In the genomic region with DNA sequence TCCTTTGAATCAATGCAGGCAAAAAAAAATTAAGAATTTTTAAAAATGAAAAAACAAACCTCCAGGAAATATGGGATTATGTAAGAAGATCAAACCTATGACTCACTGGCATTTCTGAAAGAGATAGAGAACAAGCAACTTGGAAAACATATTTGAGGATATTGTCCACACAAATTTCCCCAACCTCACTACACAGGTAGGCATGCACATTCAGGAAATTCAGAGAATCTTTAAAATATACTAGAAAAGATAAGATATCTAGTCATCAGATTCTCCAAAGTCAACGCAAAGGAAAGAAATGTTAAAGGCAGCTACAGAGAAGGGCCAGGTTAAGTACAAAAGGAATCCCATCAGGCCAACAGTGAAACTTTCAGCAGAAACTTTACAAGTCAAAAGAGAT, we compare ENCODE assay signal across 21 cellular contexts.
DNase-seq lines count a peak whose midpoint lies in the region; ATAC-seq and TF ChIP-seq lines count a peak whose summit lies in the region.
"Had no signal": no experiment of that assay in that cellular context is flagged by ENCODE, and none has a peak within 500 bp of the region (broad histone marks: within the 10 kb centered on the region; RNA-seq: fewer than 3 reads in every experiment).

No MANE protein-coding gene starts in this region.

- TF ChIP-seq POLR2A in breast epithelium (IDR thresholded peaks at IDR 0.05): no peak

- H3K4me1 Mint-ChIP-seq in MCF 10A (ENCODE audit: insufficient read depth, unreplicated experiment): peaks cover 10% of the 10 kb centered on the region

- H3K27me3 ChIP-seq in breast epithelium: no peaks in the 10 kb centered on the region
- H3K27me3 ChIP-seq: BLaER1, SJCRH30 had no signal

- TF ChIP-seq CTCF in MCF 10A (IDR thresholded peaks at IDR 0.05; ENCODE audit: unreplicated experiment) (no peak), breast epithelium (IDR thresholded peaks at IDR 0.05) (no peak), cardiac fibroblast (IDR thresholded peaks at IDR 0.05; ENCODE audit: low read depth, low read length) (no peak), fibroblast of the aortic adventitia (IDR thresholded peaks at IDR 0.05; ENCODE audit: insufficient read depth, low read length) (no peak)

- DNase-seq in MCF 10A (ENCODE audit: unreplicated experiment) (peak; percentile 26), breast epithelium (ENCODE audit: low spot score in 2 of 2) (no peak), cardiac fibroblast (ENCODE audit: low read depth in 2 of 2) (peak; percentile 21 to 41), fibroblast of the aortic adventitia (ENCODE audit: low read depth) (peak; percentile 34), NOMO-1 (lab: John Stamatoyannopoulos, UW; ENCODE audit: unreplicated experiment in 2 of 2) (no peak)
- DNase-seq: CD8-positive, alpha-beta T cell; DMS79; Karpas-422; NCI-H1417 treated with DMSO at 0.1 percent for 48 hours; NCI-H2029; NCI-H2171 treated with DMSO at 0.1 percent for 48 hours; NCI-H510A; NCI-H774; PC-3; SJCRH30 had no signal

- no peak overlapping the region for H3K4me3 Mint-ChIP-seq in MCF 10A (ENCODE audit: unreplicated experiment)
- H3K4me3 Mint-ChIP-seq: CD8-positive, alpha-beta T cell had no signal

- CTCF ChIA-PET in MCF 10A (lab: Yijun Ruan, JAX): interaction anchor here (0.6 to 1.5 kb wide), 2 partner anchors 24 to 88 kb away, joined by 3 to 4 read pairs; no protein-coding TSS in a partner anchor

- no peaks in the 10 kb centered on the region for H3K9me3 Mint-ChIP-seq in MCF 10A (ENCODE audit: unreplicated experiment)
- H3K9me3 Mint-ChIP-seq: CD8-positive, alpha-beta T cell had no signal

- intact Hi-C loops in MCF 10A (cut with micrococcal nuclease): no loop called here
- intact Hi-C loops in breast epithelium (cut with DNase I; ENCODE audit: low total_unique reads): no loop called here

- H3K9me3 ChIP-seq in breast epithelium: no peaks in the 10 kb centered on the region
- H3K9me3 ChIP-seq: BLaER1 had no signal

- no TSS peak for BruUV-seq in MCF 10A (replicated peaks; lab: Mats Ljungman, UMichigan)

- no peaks in the 10 kb centered on the region for H3K27me3 Mint-ChIP-seq in MCF 10A (ENCODE audit: insufficient read depth, unreplicated experiment)

- H3K27ac Mint-ChIP-seq in MCF 10A (ENCODE audit: low read depth, unreplicated experiment): no peak overlapping the region
- H3K27ac Mint-ChIP-seq: CD8-positive, alpha-beta T cell had no signal

- H3K4me3 ChIP-seq in breast epithelium: no peak overlapping the region
- no peak overlapping the region for H3K4me3 ChIP-seq in cardiac fibroblast (replicated peaks in 1 of 2; ENCODE audit: low read depth in 2 of 2, low read length in 2 of 2)
- no peak overlapping the region for H3K4me3 ChIP-seq in fibroblast of the aortic adventitia (ENCODE audit: low read depth, low read length)
- H3K4me3 ChIP-seq: BLaER1, SJCRH30 had no signal

- POLR2A ChIA-PET in MCF 10A (lab: Yijun Ruan, JAX): no interaction called here

- no peaks in the 10 kb centered on the region for H3K4me1 ChIP-seq in breast epithelium
- H3K4me1 ChIP-seq: BLaER1 had no signal

- ATAC-seq in GM21576 (IDR thresholded peaks at IDR 0.05; ENCODE audit: unreplicated experiment): no peak
- ATAC-seq in HG02870 (IDR thresholded peaks at IDR 0.05; ENCODE audit: unreplicated experiment): no peak
- ATAC-seq in GM21529 (IDR thresholded peaks at IDR 0.05; ENCODE audit: unreplicated experiment): no peak
- ATAC-seq: CD8-positive, alpha-beta T cell; HepG2; PC-3 had no signal

- H3K27ac ChIP-seq in breast epithelium: no peak overlapping the region
- H3K27ac ChIP-seq: BLaER1, RWPE1, SJCRH30 had no signal

- H3K36me3 ChIP-seq in breast epithelium: no peaks in the 10 kb centered on the region
- H3K36me3 ChIP-seq: BLaER1 had no signal

- peaks cover 6% of the 10 kb centered on the region for H3K36me3 Mint-ChIP-seq in MCF 10A (ENCODE audit: insufficient read depth, unreplicated experiment)

Comparison
In these comparisons a context has a peak if more than half of its experiments do, and no peak if none do; other contexts are left out.
1. DNase-seq: peak in MCF 10A (single experiment), cardiac fibroblast (2 of 2) and fibroblast of the aortic adventitia (single experiment); none in breast epithelium (0 of 2) and NOMO-1 (0 of 2).